In genomic region chr6:52157301-52157930, GRCh38 we compare ENCODE assay signal across 11 cellular contexts. TPM values are rescaled to one million over a fixed set of nuclear protein-coding genes. Genes with fewer than 3 reads are reported as not detected.
A peak's percentile ranks its signal among the peaks of the same experiment; 100 is the strongest.
DNase-seq lines count a peak whose midpoint lies in the region; ATAC-seq lines count a peak whose summit lies in the region.
"Had no signal": no experiment of that assay in that cellular context is flagged by ENCODE, and none has a peak within 500 bp of the region (broad histone marks: within the 10 kb centered on the region; RNA-seq: fewer than 3 reads in every experiment).

No MANE protein-coding gene starts in this region.

- peaks cover 53% of the 10 kb centered on the region for H3K4me1 Mint-ChIP-seq in activated T-helper 2 cell treated with anti-CD3 and anti-CD28 coated beads, Interferon-gamma antibody, Interleukin-2, Interleukin-4, amounts not matched to agents 10 μg/mL and 5 μg/mL and 100 μg/mL, durations not matched to agents 14 hours and 24 hours and 36 hours (ENCODE audit: low read depth)

- peaks cover 13% of the 10 kb centered on the region for H3K36me3 Mint-ChIP-seq in activated T-helper 2 cell treated with anti-CD3 and anti-CD28 coated beads, Interferon-gamma antibody, Interleukin-2, Interleukin-4, amounts not matched to agents 10 μg/mL and 5 μg/mL and 100 μg/mL, durations not matched to agents 14 hours and 24 hours and 36 hours (ENCODE audit: low read depth)

- H3K4me3 Mint-ChIP-seq in activated T-helper 2 cell treated with anti-CD3 and anti-CD28 coated beads, Interferon-gamma antibody, Interleukin-2, Interleukin-4, amounts not matched to agents 10 μg/mL and 5 μg/mL and 100 μg/mL, durations not matched to agents 14 hours and 24 hours and 36 hours (ENCODE audit: low read depth): peak overlapping the region; percentile 10

- peak overlapping the region; percentile 96 for H3K27ac Mint-ChIP-seq in activated T-helper 2 cell treated with anti-CD3 and anti-CD28 coated beads, Interferon-gamma antibody, Interleukin-2, Interleukin-4, amounts not matched to agents 10 μg/mL and 5 μg/mL and 100 μg/mL, durations not matched to agents 14 hours and 24 hours and 36 hours

- H3K9me3 Mint-ChIP-seq in activated T-helper 2 cell treated with anti-CD3 and anti-CD28 coated beads, Interferon-gamma antibody, Interleukin-2, Interleukin-4, amounts not matched to agents 10 μg/mL and 5 μg/mL and 100 μg/mL, durations not matched to agents 14 hours and 24 hours and 36 hours: peaks cover 31% of the 10 kb centered on the region

- peak; percentile 36 for DNase-seq in activated T-cell treated with anti-CD3 and anti-CD28 coated beads for 24 hours (ENCODE audit: low read depth)
- DNase-seq in activated T-cell treated with anti-CD3 and anti-CD28 coated beads for 4 hours: no peak
- DNase-seq in activated T-helper 2 cell treated with anti-CD3 and anti-CD28 coated beads, Interferon-gamma antibody, Interleukin-2, Interleukin-4, amounts not matched to agents 10 μg/mL and 5 μg/mL and 100 μg/mL, durations not matched to agents 14 hours and 24 hours and 36 hours (ENCODE audit: low spot score): peak; percentile 13
- peak; percentile 60 for DNase-seq in stimulated activated CD8-positive, alpha-beta memory T cell treated with anti-CD3 and anti-CD28 coated beads, Interleukin-4, amount 100 ng/mL, for 48 hours
- no peak for DNase-seq in Kasumi-1 (lab: John Stamatoyannopoulos, UW)
- DNase-seq in posterior cingulate gyrus: no peak
- no peak for DNase-seq in NCI-H82 treated with DMSO at 0.1 percent for 48 hours (lab: John Stamatoyannopoulos, UW; ENCODE audit: unreplicated experiment)

- H3K27me3 Mint-ChIP-seq in activated T-helper 2 cell treated with anti-CD3 and anti-CD28 coated beads, Interferon-gamma antibody, Interleukin-2, Interleukin-4, amounts not matched to agents 10 μg/mL and 5 μg/mL and 100 μg/mL, durations not matched to agents 14 hours and 24 hours and 36 hours (ENCODE audit: low read depth): peaks cover 8% of the 10 kb centered on the region

- intact Hi-C loops in activated T-helper 2 cell treated with anti-CD3 and anti-CD28 coated beads, Interferon-gamma antibody, Interleukin-2, Interleukin-4, amounts not matched to agents 10 μg/mL and 5 μg/mL and 100 μg/mL, durations not matched to agents 14 hours and 24 hours and 36 hours (cut with micrococcal nuclease): loop anchor here (1.0 kb wide), 4 partner anchors 64 to 478 kb away; no protein-coding TSS in a partner anchor
- intact Hi-C loops in posterior cingulate gyrus (cut with DNase I): no loop called here

- ATAC-seq in HG03045 (IDR thresholded peaks at IDR 0.05; ENCODE audit: unreplicated experiment): peak; percentile 52

RNA-seq across cellular contexts. Expression of gene IL17A, which starts 28.8 kb away (rescaled TPM):
- 0.18 TPM in 1 of 2 replicates, not detected in the other for total RNA-seq in activated T-helper 2 cell treated with anti-CD3 and anti-CD28 coated beads, Interferon-gamma antibody, Interleukin-2, Interleukin-4, amounts not matched to agents 10 μg/mL and 5 μg/mL and 100 μg/mL, durations not matched to agents 14 hours and 24 hours and 36 hours
- total RNA-seq: dermis microvascular lymphatic vessel endothelial cell, NCI-H460, skeletal muscle tissue had no signal

Comparison
In these comparisons a context has a peak if more than half of its experiments do, and no peak if none do; other contexts are left out.
1. DNase-seq: peak in activated T-cell treated with anti-CD3 and anti-CD28 coated beads for 24 hours (single experiment), activated T-helper 2 cell treated with anti-CD3 and anti-CD28 coated beads, Interferon-gamma antibody, Interleukin-2, Interleukin-4, amounts not matched to agents 10 μg/mL and 5 μg/mL and 100 μg/mL, durations not matched to agents 14 hours and 24 hours and 36 hours (single experiment) and stimulated activated CD8-positive, alpha-beta memory T cell treated with anti-CD3 and anti-CD28 coated beads, Interleukin-4, amount 100 ng/mL, for 48 hours (single experiment); none in activated T-cell treated with anti-CD3 and anti-CD28 coated beads for 4 hours (single experiment), Kasumi-1 (0 of 2), posterior cingulate gyrus (0 of 10) and NCI-H82 treated with DMSO at 0.1 percent for 48 hours (single experiment).